27 cellular contexts compared by ENCODE assay signal in the genomic region with DNA sequence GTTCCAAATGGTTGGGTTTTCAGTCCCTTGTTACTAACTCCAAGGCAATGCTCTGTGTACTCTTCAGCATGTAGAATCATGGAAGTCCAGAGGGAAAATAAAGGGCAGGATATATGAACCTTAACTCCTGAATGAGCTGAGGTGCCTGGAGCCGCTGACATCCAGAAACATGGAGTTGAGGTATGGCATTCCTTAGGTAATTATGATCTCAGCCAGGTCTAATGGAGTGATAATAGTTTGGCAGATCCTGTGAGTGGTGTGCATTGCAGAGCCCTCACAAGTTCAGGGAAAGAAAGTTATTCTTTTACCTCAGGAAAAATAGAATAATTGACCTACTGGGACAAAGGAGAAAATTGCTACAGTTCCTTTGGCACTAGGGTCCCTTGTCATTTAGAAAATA.
"Had no signal": no experiment of that assay in that cellular context is flagged by ENCODE, and none has a peak within 500 bp of the region (broad histone marks: within the 10 kb centered on the region; RNA-seq: fewer than 3 reads in every experiment).

No MANE protein-coding gene starts in this region.

- H3K4me1 ChIP-seq: pancreas, prostate gland, right lobe of liver, stomach, thyroid gland, tibial nerve, upper lobe of left lung, vagina had no signal

- H3K27me3 ChIP-seq: neutrophil, pancreas, right lobe of liver, sigmoid colon, stomach, thyroid gland, tibial nerve, upper lobe of left lung, vagina had no signal

- H3K27ac Mint-ChIP-seq: natural killer cell; nephron; stimulated activated effector memory CD8-positive, alpha-beta T cell treated with anti-CD3 and anti-CD28 coated beads, Interleukin-12 subunit alpha, Interleukin-12 subunit beta, amount 100 ng/mL, for 72 hours; stimulated activated naive B cell treated with anti-CD40 and anti-IgM and Interleukin-4, amounts not matched to agents 10 μg/mL and 1 μg/mL and 100 μg/mL, for 72 hours; stimulated activated naive CD8-positive, alpha-beta T cell treated with anti-CD3 and anti-CD28 coated beads, Interleukin-15, Interleukin-2, amounts not matched to agents 100 ng/mL and 50 ng/mL, for 24 hours had no signal

- H3K4me3 Mint-ChIP-seq: natural killer cell; nephron; neural crest cell; stimulated activated effector memory CD8-positive, alpha-beta T cell treated with anti-CD3 and anti-CD28 coated beads, Interleukin-12 subunit alpha, Interleukin-12 subunit beta, amount 100 ng/mL, for 72 hours; stimulated activated naive B cell treated with anti-CD40 and anti-IgM and Interleukin-4, amounts not matched to agents 10 μg/mL and 1 μg/mL and 100 μg/mL, for 72 hours; stimulated activated naive CD8-positive, alpha-beta T cell treated with anti-CD3 and anti-CD28 coated beads, Interleukin-15, Interleukin-2, amounts not matched to agents 100 ng/mL and 50 ng/mL, for 24 hours had no signal

- H3K27ac ChIP-seq: neutrophil, pancreas, prostate gland, right lobe of liver, sigmoid colon, stomach, thoracic aorta, thyroid gland, tibial nerve, upper lobe of left lung, vagina had no signal

- H3K9me3 ChIP-seq: neutrophil, pancreas, prostate gland, sigmoid colon, thyroid gland had no signal

- H3K27me3 Mint-ChIP-seq: stimulated activated naive B cell treated with anti-CD40 and anti-IgM and Interleukin-4, amounts not matched to agents 10 μg/mL and 1 μg/mL and 100 μg/mL, for 72 hours; stimulated activated naive CD8-positive, alpha-beta T cell treated with anti-CD3 and anti-CD28 coated beads, Interleukin-15, Interleukin-2, amounts not matched to agents 100 ng/mL and 50 ng/mL, for 24 hours had no signal

- DNase-seq: natural killer cell; nucleus accumbens; pancreas; retina; right cardiac atrium; right lobe of liver; sigmoid colon; small intestine; stimulated activated CD4-positive, alpha-beta T cell treated with anti-CD3 and anti-CD28 coated beads, Interleukin-15, amount 100 ng/mL, for 24 hours; stimulated activated CD4-positive, alpha-beta T cell treated with anti-CD3 and anti-CD28 coated beads, Interleukin-2, amount 100 ng/mL, for 24 hours; stimulated activated CD4-positive, alpha-beta T cell treated with anti-CD3 and anti-CD28 coated beads, Interleukin-2, amount 100 ng/mL, for 48 hours; stimulated activated CD4-positive, alpha-beta T cell treated with anti-CD3 and anti-CD28 coated beads, Interleukin-4, amount 100 ng/mL, for 24 hours; stimulated activated naive B cell treated with anti-CD40 and anti-IgM and Interleukin-4, amounts not matched to agents 10 μg/mL and 1 μg/mL and 100 μg/mL, for 72 hours; stimulated activated naive CD4-positive, alpha-beta T cell treated with Interleukin-2 at 50 U/mL for 16 hours; stomach; thyroid gland; trophoblast cell; upper lobe of left lung had no signal

- H3K4me3 ChIP-seq: pancreas, prostate gland, right lobe of liver, sigmoid colon, stomach, thoracic aorta, thyroid gland, tibial nerve, upper lobe of left lung, vagina had no signal

- H3K4me1 Mint-ChIP-seq: natural killer cell; stimulated activated effector memory CD8-positive, alpha-beta T cell treated with anti-CD3 and anti-CD28 coated beads, Interleukin-12 subunit alpha, Interleukin-12 subunit beta, amount 100 ng/mL, for 72 hours; stimulated activated naive B cell treated with anti-CD40 and anti-IgM and Interleukin-4, amounts not matched to agents 10 μg/mL and 1 μg/mL and 100 μg/mL, for 72 hours had no signal

- H3K36me3 Mint-ChIP-seq: stimulated activated effector memory CD8-positive, alpha-beta T cell treated with anti-CD3 and anti-CD28 coated beads, Interleukin-12 subunit alpha, Interleukin-12 subunit beta, amount 100 ng/mL, for 72 hours had no signal

- H3K36me3 ChIP-seq: neutrophil, pancreas, prostate gland, right lobe of liver, sigmoid colon, stomach, thoracic aorta, thyroid gland, tibial nerve, upper lobe of left lung, vagina had no signal
